9 cellular contexts compared by ENCODE assay signal in the genomic region with DNA sequence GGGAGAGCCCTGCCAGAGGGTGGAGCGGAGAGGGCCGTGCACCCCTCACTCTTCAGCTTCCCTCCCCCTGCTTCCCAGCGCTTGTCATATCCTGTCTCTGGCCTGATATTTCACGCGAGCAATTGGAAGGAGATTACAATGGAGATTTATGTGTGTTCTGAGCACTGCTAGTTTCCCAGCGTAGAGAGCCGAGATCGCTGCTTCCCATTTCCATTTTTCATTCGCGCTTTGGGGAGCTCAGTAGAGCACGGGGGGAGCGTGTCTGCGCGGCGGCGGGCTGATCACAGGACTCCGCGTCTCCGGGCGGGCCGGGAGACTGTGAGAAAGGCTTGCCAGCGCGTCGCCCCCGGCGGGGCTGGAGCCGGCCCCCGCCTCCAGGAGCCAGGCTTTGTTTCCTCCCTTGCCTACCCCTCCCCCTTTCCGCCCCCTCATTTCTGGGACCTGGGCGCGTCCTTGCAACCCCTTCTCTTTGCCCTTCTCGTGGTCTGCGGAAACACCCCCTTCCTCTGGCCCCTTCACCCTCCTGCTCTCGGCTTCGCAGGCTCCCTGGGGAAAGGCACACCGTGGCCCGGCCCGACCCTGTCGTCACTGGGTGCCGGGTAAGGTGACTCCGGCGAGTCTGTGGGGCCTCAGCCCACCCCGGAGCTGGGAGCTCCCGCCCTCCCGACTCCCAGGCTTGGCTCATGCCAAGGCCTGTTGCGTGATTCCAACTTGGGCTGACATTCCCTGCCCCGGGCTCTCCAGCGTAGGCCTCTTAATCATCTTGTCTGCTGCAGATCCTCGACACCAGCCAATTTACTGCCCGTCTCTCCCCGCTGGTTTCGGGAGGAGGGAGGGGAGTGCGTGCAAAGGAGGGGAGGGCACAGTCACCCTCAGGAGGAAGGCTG. TPM values are rescaled to one million over a fixed set of nuclear protein-coding genes. Genes with fewer than 3 reads are reported as not detected.
A peak's percentile ranks its signal among the peaks of the same experiment; 100 is the strongest.
DNase-seq lines count a peak whose midpoint lies in the region; ATAC-seq and TF ChIP-seq lines count a peak whose summit lies in the region.
"Had no signal": no experiment of that assay in that cellular context is flagged by ENCODE, and none has a peak within 500 bp of the region (broad histone marks: within the 10 kb centered on the region; RNA-seq: fewer than 3 reads in every experiment).

No MANE protein-coding gene starts in this region.

- TF ChIP-seq POLR2A in Peyer's patch (IDR thresholded peaks at IDR 0.05), result no peak

- no peak for TF ChIP-seq EP300 in neural cell (conservative IDR thresholded peaks at IDR 0.05; ENCODE audit: poor library complexity, severe bottlenecking)

- no peak for TF ChIP-seq RAD21 in neural cell (conservative IDR thresholded peaks at IDR 0.05)

- peaks cover 4 to 66% (median 37%) of the 10 kb centered on the region in 4 donors for H3K4me1 ChIP-seq in Peyer's patch
- peaks cover 71% of the 10 kb centered on the region for H3K4me1 ChIP-seq in effector memory CD4-positive, alpha-beta T cell (ENCODE audit: control insufficient read depth, insufficient read depth, low read length, poor library complexity, severe bottlenecking)

- peak; percentile 91 for DNase-seq in AG09319 (ENCODE audit: extremely low read depth, low read depth)
- DNase-seq in GM10266 (ENCODE audit: extremely low spot score), result peak; percentile 45
- DNase-seq in Peyer's patch, result peak in 1 of 3 donors; percentile 51
- DNase-seq in effector memory CD4-positive, alpha-beta T cell, result no peak
- DNase-seq in activated CD4-positive, CD25-positive, alpha-beta regulatory T cell treated with anti-CD3 and anti-CD28 coated beads, Interleukin-2, amount 50 U/mL, for 72 hours, result no peak
- no peak for DNase-seq in pons (ENCODE audit: low spot score)

- no peak overlapping the region for H2AFZ ChIP-seq in neural cell (ENCODE audit: low read depth, low read length)

- H3K27ac ChIP-seq in Peyer's patch (no peak overlapping the region), neural cell (ENCODE audit: low read length) (peak overlapping the region; percentile 93)
- no peak overlapping the region for H3K27ac ChIP-seq in effector memory CD4-positive, alpha-beta T cell (ENCODE audit: insufficient read depth, low read length, poor library complexity, severe bottlenecking)

- H3K27me3 ChIP-seq in Peyer's patch (peaks cover 0 to 99% of the 10 kb centered on the region in 2 donors), neural cell (ENCODE audit: insufficient read depth, low read depth, low read length) (peaks cover 11% of the 10 kb centered on the region)
- peaks cover 100% of the 10 kb centered on the region for H3K27me3 ChIP-seq in effector memory CD4-positive, alpha-beta T cell (replicated peaks; ENCODE audit: control insufficient read depth, insufficient read depth, low read length, poor library complexity, severe bottlenecking)

- peak overlapping the region; percentile 92 for H3K4me2 ChIP-seq in neural cell (ENCODE audit: low read length)

- peaks cover 19% of the 10 kb centered on the region for H4K20me1 ChIP-seq in neural cell (ENCODE audit: insufficient read depth)

- H3K9me2 ChIP-seq in neural cell (ENCODE audit: insufficient read depth, low read length), result no peaks in the 10 kb centered on the region

- H3K4me3 ChIP-seq in Peyer's patch (peak overlapping the region in 3 of 4 donors; percentile 18 to 35 (median 23)), neural cell (ENCODE audit: low read length) (peak overlapping the region; percentile 85)
- peak overlapping the region; percentile 2 for H3K4me3 ChIP-seq in effector memory CD4-positive, alpha-beta T cell (ENCODE audit: insufficient read depth, low read depth, low read length, poor library complexity, severe bottlenecking)

- peaks cover 5% of the 10 kb centered on the region for H3F3A ChIP-seq in neural cell (ENCODE audit: insufficient read depth, low read length, poor library complexity, severe bottlenecking)

- H3K36me3 ChIP-seq in Peyer's patch, result no peaks in the 10 kb centered on the region
- no peaks in the 10 kb centered on the region for H3K36me3 ChIP-seq in effector memory CD4-positive, alpha-beta T cell (ENCODE audit: control insufficient read depth, insufficient read depth, low read length)
- H3K36me3 ChIP-seq in neural cell (ENCODE audit: insufficient read depth, low read length), result no peaks in the 10 kb centered on the region

- H3K9me3 ChIP-seq in Peyer's patch (peaks cover 0 to 11% (median 0%) of the 10 kb centered on the region in 4 donors), neural cell (ENCODE audit: low read length) (no peaks in the 10 kb centered on the region)
- H3K9me3 ChIP-seq in effector memory CD4-positive, alpha-beta T cell (ENCODE audit: control insufficient read depth, low read length), result no peaks in the 10 kb centered on the region

- peaks cover 77% of the 10 kb centered on the region for H3K79me2 ChIP-seq in neural cell (replicated peaks; ENCODE audit: insufficient read depth, low read length)

- no peak for ATAC-seq in GM18520 (IDR thresholded peaks at IDR 0.05; ENCODE audit: unreplicated experiment)

- H3K9ac ChIP-seq in neural cell (ENCODE audit: low read length), result peak overlapping the region; percentile 92

- TF ChIP-seq CTCF in AG09319 (IDR thresholded peaks at IDR 0.05; ENCODE audit: low read depth, low read length) (no peak), GM10266 (IDR thresholded peaks at IDR 0.05; ENCODE audit: control insufficient read depth, insufficient read depth, low read depth, missing control alignments) (no peak), Peyer's patch (IDR thresholded peaks at IDR 0.05) (no peak), neural cell (IDR thresholded peaks at IDR 0.05; ENCODE audit: poor library complexity, severe bottlenecking) (no peak)

TF ChIP-seq in neural cell, 6 proteins besides CTCF, POLR2A, EP300 and RAD21:
- TF ChIP-seq POLR2AphosphoS5 (IDR thresholded peaks at IDR 0.05), result peak; percentile 70
- TF ChIP-seq MXI1 (conservative IDR thresholded peaks at IDR 0.05; ENCODE audit: poor library complexity, severe bottlenecking), result peak; percentile 19
- TF ChIP-seq SMC3 (conservative IDR thresholded peaks at IDR 0.05; ENCODE audit: poor library complexity), result peak; percentile 16
- TF ChIP-seq TAF1 (IDR thresholded peaks at IDR 0.05; ENCODE audit: low read depth), result peak; percentile 53
- TF ChIP-seq, protein P1, sequence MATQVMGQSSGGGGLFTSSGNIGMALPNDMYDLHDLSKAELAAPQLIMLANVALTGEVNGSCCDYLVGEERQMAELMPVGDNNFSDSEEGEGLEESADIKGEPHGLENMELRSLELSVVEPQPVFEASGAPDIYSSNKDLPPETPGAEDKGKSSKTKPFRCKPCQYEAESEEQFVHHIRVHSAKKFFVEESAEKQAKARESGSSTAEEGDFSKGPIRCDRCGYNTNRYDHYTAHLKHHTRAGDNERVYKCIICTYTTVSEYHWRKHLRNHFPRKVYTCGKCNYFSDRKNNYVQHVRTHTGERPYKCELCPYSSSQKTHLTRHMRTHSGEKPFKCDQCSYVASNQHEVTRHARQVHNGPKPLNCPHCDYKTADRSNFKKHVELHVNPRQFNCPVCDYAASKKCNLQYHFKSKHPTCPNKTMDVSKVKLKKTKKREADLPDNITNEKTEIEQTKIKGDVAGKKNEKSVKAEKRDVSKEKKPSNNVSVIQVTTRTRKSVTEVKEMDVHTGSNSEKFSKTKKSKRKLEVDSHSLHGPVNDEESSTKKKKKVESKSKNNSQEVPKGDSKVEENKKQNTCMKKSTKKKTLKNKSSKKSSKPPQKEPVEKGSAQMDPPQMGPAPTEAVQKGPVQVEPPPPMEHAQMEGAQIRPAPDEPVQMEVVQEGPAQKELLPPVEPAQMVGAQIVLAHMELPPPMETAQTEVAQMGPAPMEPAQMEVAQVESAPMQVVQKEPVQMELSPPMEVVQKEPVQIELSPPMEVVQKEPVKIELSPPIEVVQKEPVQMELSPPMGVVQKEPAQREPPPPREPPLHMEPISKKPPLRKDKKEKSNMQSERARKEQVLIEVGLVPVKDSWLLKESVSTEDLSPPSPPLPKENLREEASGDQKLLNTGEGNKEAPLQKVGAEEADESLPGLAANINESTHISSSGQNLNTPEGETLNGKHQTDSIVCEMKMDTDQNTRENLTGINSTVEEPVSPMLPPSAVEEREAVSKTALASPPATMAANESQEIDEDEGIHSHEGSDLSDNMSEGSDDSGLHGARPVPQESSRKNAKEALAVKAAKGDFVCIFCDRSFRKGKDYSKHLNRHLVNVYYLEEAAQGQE (IDR thresholded peaks at IDR 0.05; ENCODE audit: borderline replicate concordance), result peak; percentile 79
- TF ChIP-seq EZH2 (IDR thresholded peaks at IDR 0.05; ENCODE audit: borderline replicate concordance, insufficient read depth, low read length, poor library complexity, severe bottlenecking), result no peak

RNA-seq across cellular contexts. Expression of a gene that starts 5.8 kb away (rescaled TPM):
- not detected for total RNA-seq in Peyer's patch
- 7.7 and 9.3 TPM in 2 replicates for polyA plus RNA-seq in neural cell
- polyA minus RNA-seq in neural cell, result 18.7 and 19.3 TPM in 2 replicates
- total RNA-seq: mononuclear cell had no signal

RNA-seq across cellular contexts. Expression of a gene that starts 11.6 kb away (rescaled TPM):
- not detected for total RNA-seq in Peyer's patch
- 67.3 and 83.1 TPM in 2 replicates for polyA plus RNA-seq in neural cell
- 53.3 and 55.8 TPM in 2 replicates for polyA minus RNA-seq in neural cell
- total RNA-seq: mononuclear cell had no signal

Comparison
In these comparisons a context has a peak if more than half of its experiments do, and no peak if none do; other contexts are left out.
1. DNase-seq: peak in AG09319 (single experiment) and GM10266 (single experiment); none in effector memory CD4-positive, alpha-beta T cell (0 of 3), activated CD4-positive, CD25-positive, alpha-beta regulatory T cell treated with anti-CD3 and anti-CD28 coated beads, Interleukin-2, amount 50 U/mL, for 72 hours (single experiment) and pons (single experiment).
2. H3K4me3 ChIP-seq: peak in every context shown above with its lines; median percentile 85 in neural cell; 23 in Peyer's patch; 2 in effector memory CD4-positive, alpha-beta T cell.